Comparison of ENCODE assay signal across 13 cellular contexts in the genomic region with DNA sequence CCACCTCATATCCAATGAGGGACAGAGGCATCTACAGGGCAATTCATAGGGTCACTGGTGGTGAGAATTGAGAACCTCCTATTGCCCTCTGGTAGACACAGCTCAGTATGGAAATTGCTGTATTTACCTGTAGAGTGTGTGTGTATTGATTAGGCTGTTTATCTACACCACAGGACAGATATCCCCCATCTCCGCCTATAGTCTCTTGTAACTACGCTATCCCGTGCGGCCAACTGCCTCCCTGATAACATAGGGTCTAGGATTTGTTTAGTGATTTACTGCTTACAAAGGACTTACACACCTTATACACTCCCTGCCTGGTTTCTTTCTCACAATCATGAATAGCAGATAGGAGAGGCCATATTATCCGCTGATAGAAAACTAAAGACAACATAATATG. TPM values are rescaled to one million over a fixed set of nuclear protein-coding genes. Genes with fewer than 3 reads are reported as not detected.
DNase-seq lines count a peak whose midpoint lies in the region; ATAC-seq and TF ChIP-seq lines count a peak whose summit lies in the region.
"Had no signal": no experiment of that assay in that cellular context is flagged by ENCODE, and none has a peak within 500 bp of the region (broad histone marks: within the 10 kb centered on the region; RNA-seq: fewer than 3 reads in every experiment).

No MANE protein-coding gene starts in this region.

- TF ChIP-seq CTCF in heart right ventricle (IDR thresholded peaks at IDR 0.05) (no peak), upper lobe of right lung (IDR thresholded peaks at IDR 0.05) (no peak), prostate gland (IDR thresholded peaks at IDR 0.05) (no peak)

- H3K27ac Mint-ChIP-seq in activated naive CD8-positive, alpha-beta T cell treated with anti-CD3 and anti-CD28 coated beads for 36 hours: peak overlapping the region; percentile 100
- H3K27ac Mint-ChIP-seq in naive thymus-derived CD4-positive, alpha-beta T cell: peak overlapping the region; percentile 99 to 100 (median 100)

- no peak for TF ChIP-seq POLR2A in prostate gland (IDR thresholded peaks at IDR 0.05)

- 96 to 97% methylated on average over 5 of the region's 5 CpGs for WGBS in heart right ventricle, 2 donors
- 98% methylated on average over 5 of the region's 5 CpGs for WGBS in prostate gland

- no peaks in the 10 kb centered on the region for H3K9me3 ChIP-seq in heart right ventricle
- H3K9me3 ChIP-seq in naive thymus-derived CD4-positive, alpha-beta T cell (ENCODE audit: control insufficient read depth in 2 of 3, low read length in 3 of 3): no peaks in the 10 kb centered on the region
- no peaks in the 10 kb centered on the region for H3K9me3 ChIP-seq in upper lobe of right lung
- no peaks in the 10 kb centered on the region for H3K9me3 ChIP-seq in prostate gland
- H3K9me3 ChIP-seq: HAP-1 had no signal

- H3K4me3 Mint-ChIP-seq in activated naive CD8-positive, alpha-beta T cell treated with anti-CD3 and anti-CD28 coated beads for 36 hours: peak overlapping the region; percentile 70
- H3K4me3 Mint-ChIP-seq in naive thymus-derived CD4-positive, alpha-beta T cell: peak overlapping the region; percentile 29 to 99 (median 74)

- H3K27me3 ChIP-seq in heart right ventricle (no peaks in the 10 kb centered on the region), upper lobe of right lung (no peaks in the 10 kb centered on the region), prostate gland (replicated peaks; ENCODE audit: insufficient read depth) (no peaks in the 10 kb centered on the region)
- H3K27me3 ChIP-seq in naive thymus-derived CD4-positive, alpha-beta T cell (ENCODE audit: control insufficient read depth in 2 of 2, insufficient read depth in 2 of 2, low read length in 2 of 2): no peaks in the 10 kb centered on the region
- H3K27me3 ChIP-seq: brain microvascular endothelial cell had no signal

- H3K4me3 ChIP-seq in heart right ventricle: no peak overlapping the region
- no peak overlapping the region for H3K4me3 ChIP-seq in naive thymus-derived CD4-positive, alpha-beta T cell (ENCODE audit: low read length)
- no peak overlapping the region for H3K4me3 ChIP-seq in upper lobe of right lung
- H3K4me3 ChIP-seq in prostate gland: no peak overlapping the region
- H3K4me3 ChIP-seq: HAP-1 had no signal

- ATAC-seq in heart right ventricle (no peak), upper lobe of right lung (no peak)
- no peak for ATAC-seq in naive thymus-derived CD4-positive, alpha-beta T cell
- ATAC-seq: left cardiac atrium had no signal

- no peak for DNase-seq in heart right ventricle
- no peak for DNase-seq in cardiac septum (ENCODE audit: low spot score)
- no peak for DNase-seq in activated naive CD8-positive, alpha-beta T cell treated with anti-CD3 and anti-CD28 coated beads for 36 hours
- no peak for DNase-seq in naive thymus-derived CD4-positive, alpha-beta T cell
- no peak for DNase-seq in upper lobe of right lung
- DNase-seq in GM19238 (ENCODE audit: insufficient read length, low spot score): no peak
- no peak for DNase-seq in SKM-1 (lab: John Stamatoyannopoulos, UW; ENCODE audit: unreplicated experiment)
- DNase-seq in prostate gland (ENCODE audit: low spot score): no peak
- DNase-seq: brain microvascular endothelial cell, left cardiac atrium, NCI-H345, SIG-M5 had no signal

- intact Hi-C loops in heart right ventricle (cut with DNase I): loop anchor here in 4 of 10 donors (2.0 to 5.0 kb wide), 4 partner anchors 17 to 68 kb away; no protein-coding TSS in a partner anchor
- intact Hi-C loops in cardiac septum (cut with DNase I): loop anchor here (2.0 kb wide), 2 partner anchors 17 to 33 kb away; partner anchors contain the start of gene CAVIN1
- intact Hi-C loops in naive thymus-derived CD4-positive, alpha-beta T cell (cut with micrococcal nuclease): loop anchor here (1.0 to 10.0 kb wide), 11 partner anchors 17 to 997 kb away; partner anchors contain the start of genes DNAJC7 (in 2 of the 2), ATP6V0A1 (in 1 of the 2) and KCNH4 (in 1 of the 2)
- intact Hi-C loops in upper lobe of right lung (cut with DNase I): no loop called here
- intact Hi-C loops in prostate gland (cut with DNase I): loop anchor here (5.0 kb wide), 1 partner anchor 63 kb away; no protein-coding TSS in a partner anchor

- no peaks in the 10 kb centered on the region for H3K36me3 ChIP-seq in heart right ventricle
- peaks cover 0 to 7% (median 0%) of the 10 kb centered on the region in 3 experiments for H3K36me3 ChIP-seq in naive thymus-derived CD4-positive, alpha-beta T cell (ENCODE audit: control insufficient read depth in 2 of 3, insufficient read depth in 3 of 3, low read length in 3 of 3)
- H3K36me3 ChIP-seq in upper lobe of right lung: no peaks in the 10 kb centered on the region
- no peaks in the 10 kb centered on the region for H3K36me3 ChIP-seq in prostate gland
- H3K36me3 ChIP-seq: brain microvascular endothelial cell, HAP-1 had no signal

- no peaks in the 10 kb centered on the region for H3K27me3 Mint-ChIP-seq in activated naive CD8-positive, alpha-beta T cell treated with anti-CD3 and anti-CD28 coated beads for 36 hours
- H3K27me3 Mint-ChIP-seq in naive thymus-derived CD4-positive, alpha-beta T cell: peaks cover 0 to 3% (median 0%) of the 10 kb centered on the region in 5 donors

- H3K36me3 Mint-ChIP-seq in activated naive CD8-positive, alpha-beta T cell treated with anti-CD3 and anti-CD28 coated beads for 36 hours: peaks cover 23% of the 10 kb centered on the region
- H3K36me3 Mint-ChIP-seq in naive thymus-derived CD4-positive, alpha-beta T cell: peaks cover 0 to 7% (median 0%) of the 10 kb centered on the region in 5 donors

- POLR2A ChIA-PET in naive thymus-derived CD4-positive, alpha-beta T cell (lab: Charles Lee): interaction anchor here (0.7 to 4.0 kb wide), 11 partner anchors 9 to 1189 kb away, joined by 3 to 51 read pairs (median 11); partner anchors contain the start of gene STAT5A

- peaks cover 0 to 37% (median 28%) of the 10 kb centered on the region in 9 donors for H3K4me1 ChIP-seq in heart right ventricle
- peaks cover 13 to 20% of the 10 kb centered on the region in 2 donors for H3K4me1 ChIP-seq in naive thymus-derived CD4-positive, alpha-beta T cell (ENCODE audit: control insufficient read depth in 2 of 2, insufficient read depth in 2 of 2, low read length in 2 of 2)
- peaks cover 26% of the 10 kb centered on the region for H3K4me1 ChIP-seq in upper lobe of right lung
- H3K4me1 ChIP-seq in prostate gland (replicated peaks): no peaks in the 10 kb centered on the region

- peaks cover 3% of the 10 kb centered on the region for H3K9me3 Mint-ChIP-seq in activated naive CD8-positive, alpha-beta T cell treated with anti-CD3 and anti-CD28 coated beads for 36 hours
- peaks cover 0 to 4% (median 0%) of the 10 kb centered on the region in 11 donors for H3K9me3 Mint-ChIP-seq in naive thymus-derived CD4-positive, alpha-beta T cell

- H3K27ac ChIP-seq in heart right ventricle: peak overlapping the region in 6 of 10 donors; percentile 81 to 100 (median 98)
- peak overlapping the region; percentile 94 for H3K27ac ChIP-seq in naive thymus-derived CD4-positive, alpha-beta T cell (ENCODE audit: low read depth, low read length)
- peak overlapping the region; percentile 95 for H3K27ac ChIP-seq in upper lobe of right lung
- H3K27ac ChIP-seq in prostate gland: peak overlapping the region in 1 of 2 donors; percentile 94

- H3K4me1 Mint-ChIP-seq in activated naive CD8-positive, alpha-beta T cell treated with anti-CD3 and anti-CD28 coated beads for 36 hours: peaks cover 44% of the 10 kb centered on the region
- H3K4me1 Mint-ChIP-seq in naive thymus-derived CD4-positive, alpha-beta T cell: peaks cover 30 to 48% (median 41%) of the 10 kb centered on the region in 7 donors

- CTCF ChIA-PET in naive thymus-derived CD4-positive, alpha-beta T cell (lab: Charles Lee): interaction anchor here (0.6 to 2.4 kb wide), 3 partner anchors 77 to 196 kb away, joined by 3 to 9 read pairs (median 7); partner anchors contain the start of genes GHDC and PSMC3IP

RNA-seq across cellular contexts. Expression of gene STAT3, which starts 1.7 kb away (rescaled TPM):
- total RNA-seq in heart right ventricle (100 to 1,000 TPM in 8 of 10 donors, 10 to 100 TPM in 2; 87.2 to 398 (median 115) TPM), cardiac septum (159 TPM), upper lobe of right lung (309 TPM), prostate gland (100 to 1,000 TPM; 188 to 230 TPM)
- 10 to 100 TPM; 33.9 to 61.7 TPM for polyA plus RNA-seq in heart right ventricle
- 100 to 1,000 TPM; 221 to 223 TPM for total RNA-seq in activated naive CD8-positive, alpha-beta T cell treated with anti-CD3 and anti-CD28 coated beads for 36 hours
- total RNA-seq in naive thymus-derived CD4-positive, alpha-beta T cell: 100 to 1,000 TPM; 133 to 275 (median 231) TPM
- 100 to 1,000 TPM; 159 to 189 TPM for polyA plus RNA-seq in naive thymus-derived CD4-positive, alpha-beta T cell

RNA-seq across cellular contexts. Expression of gene CAVIN1, which starts 33.2 kb away (rescaled TPM):
- total RNA-seq in heart right ventricle (100 to 1,000 TPM; 176 to 300 (median 241) TPM), cardiac septum (358 TPM), upper lobe of right lung (342 TPM), prostate gland (100 to 1,000 TPM; 214 to 220 TPM)
- 100 to 1,000 TPM; 131 to 198 TPM for polyA plus RNA-seq in heart right ventricle
- 1 to 10 TPM; 1.7 to 1.9 TPM for total RNA-seq in activated naive CD8-positive, alpha-beta T cell treated with anti-CD3 and anti-CD28 coated beads for 36 hours
- total RNA-seq in naive thymus-derived CD4-positive, alpha-beta T cell: 1 to 10 TPM in 2 of 5 experiments, under 1 TPM in 1, not detected in 2; 0.32 to 3.8 (median 1.1) TPM
- polyA plus RNA-seq in naive thymus-derived CD4-positive, alpha-beta T cell: under 1 TPM; 0.25 to 0.81 TPM

Comparison
In these comparisons a context has a peak if more than half of its experiments do, and no peak if none do; other contexts are left out.
1. RNA of gene CAVIN1, which starts 33.2 kb away (total RNA-seq): 358 TPM in cardiac septum (single experiment), 342 TPM in upper lobe of right lung (single experiment), 176 to 300 TPM in heart right ventricle and 214 to 220 TPM in prostate gland; 1.7 to 1.9 TPM in activated naive CD8-positive, alpha-beta T cell treated with anti-CD3 and anti-CD28 coated beads for 36 hours and 0.32 to 3.8 TPM in naive thymus-derived CD4-positive, alpha-beta T cell; every median in the first group is over 10 times any median in the second.